In the genomic region with DNA sequence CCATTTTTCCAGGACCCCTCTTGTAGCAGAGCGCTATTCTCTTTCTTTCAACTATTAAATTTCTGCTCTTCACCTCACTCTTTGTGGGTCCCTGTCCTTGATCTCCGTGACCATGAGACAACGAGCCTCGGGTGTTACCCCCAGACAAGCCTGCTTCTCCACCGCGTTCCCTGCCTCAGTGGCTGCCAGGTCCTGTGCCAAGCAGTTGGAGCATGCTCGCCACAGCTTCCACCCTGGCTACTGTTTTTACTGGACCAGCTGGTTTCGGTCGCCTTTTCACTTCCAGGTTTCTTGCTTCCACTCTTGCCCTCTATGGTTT, we compare ENCODE assay signal across 10 cellular contexts. TPM values are rescaled to one million over a fixed set of nuclear protein-coding genes. Genes with fewer than 3 reads are reported as not detected.
DNase-seq lines count a peak whose midpoint lies in the region; ATAC-seq and TF ChIP-seq lines count a peak whose summit lies in the region.
"Had no signal": no experiment of that assay in that cellular context is flagged by ENCODE, and none has a peak within 500 bp of the region (broad histone marks: within the 10 kb centered on the region; RNA-seq: fewer than 3 reads in every experiment).

No MANE protein-coding gene starts in this region.

- intact Hi-C loops in left ventricle myocardium inferior (cut with micrococcal nuclease) (loop anchor here (10.0 kb wide), 1 partner anchor 159 kb away; no protein-coding TSS in a partner anchor), psoas muscle (cut with DNase I) (no loop called here)

- TF ChIP-seq CTCF in GM12865 (IDR thresholded peaks at IDR 0.05; ENCODE audit: insufficient read depth, low read depth, low read length, missing control alignments) (no peak), astrocyte of the spinal cord (IDR thresholded peaks at IDR 0.05; ENCODE audit: low read depth, low read length) (no peak), left ventricle myocardium inferior (IDR thresholded peaks at IDR 0.05; ENCODE audit: borderline replicate concordance) (no peak), psoas muscle (IDR thresholded peaks at IDR 0.05) (no peak)

- H3K4me1 Mint-ChIP-seq in activated naive CD4-positive, alpha-beta T cell treated with anti-CD3 and anti-CD28 coated beads, Interleukin-2, amount 10 ng/mL, durations not matched to agents 7 days and 5 days, result peaks cover 35% of the 10 kb centered on the region

- CTCF ChIA-PET in activated naive CD4-positive, alpha-beta T cell treated with anti-CD3 and anti-CD28 coated beads, Interleukin-2, amount 10 ng/mL, durations not matched to agents 7 days and 5 days (lab: Charles Lee), result interaction anchor here (1.1 to 4.6 kb wide), 3 partner anchors 122 to 139 kb away, joined by 5 to 32 read pairs (median 5); a partner anchor contains a TSS

- no peaks in the 10 kb centered on the region for H3K27me3 Mint-ChIP-seq in activated naive CD4-positive, alpha-beta T cell treated with anti-CD3 and anti-CD28 coated beads, Interleukin-2, amount 10 ng/mL, durations not matched to agents 7 days and 5 days
- H3K27me3 Mint-ChIP-seq: activated B cell treated with CpG ODN at 0.5 μM for 24 hours had no signal

- peaks cover 58% of the 10 kb centered on the region for H3K4me1 ChIP-seq in left ventricle myocardium inferior
- H3K4me1 ChIP-seq in psoas muscle, result peaks cover 48% of the 10 kb centered on the region

- H3K9me3 ChIP-seq in left ventricle myocardium inferior (replicated peaks), result no peaks in the 10 kb centered on the region
- H3K9me3 ChIP-seq in psoas muscle, result no peaks in the 10 kb centered on the region

- peaks cover 19% of the 10 kb centered on the region for H3K36me3 Mint-ChIP-seq in activated naive CD4-positive, alpha-beta T cell treated with anti-CD3 and anti-CD28 coated beads, Interleukin-2, amount 10 ng/mL, durations not matched to agents 7 days and 5 days

- H3K9me3 Mint-ChIP-seq in activated naive CD4-positive, alpha-beta T cell treated with anti-CD3 and anti-CD28 coated beads, Interleukin-2, amount 10 ng/mL, durations not matched to agents 7 days and 5 days, result no peaks in the 10 kb centered on the region
- H3K9me3 Mint-ChIP-seq: activated B cell treated with CpG ODN at 0.5 μM for 24 hours had no signal

- in situ Hi-C loops in astrocyte of the spinal cord (cut with HindIII; ENCODE audit: low sequenced_read_pairs), result no loop called here

- DNase-seq in GM12865 (ENCODE audit: low read depth), result peak; percentile 26
- DNase-seq in astrocyte of the spinal cord (ENCODE audit: low read depth, low spot score), result no peak
- no peak for DNase-seq in left ventricle myocardium inferior
- DNase-seq in psoas muscle, result no peak
- DNase-seq in activated naive CD4-positive, alpha-beta T cell treated with anti-CD3 and anti-CD28 coated beads, Interleukin-2, amount 10 ng/mL, durations not matched to agents 7 days and 5 days, result no peak
- no peak for DNase-seq in NCI-H510A (lab: John Stamatoyannopoulos, UW)
- DNase-seq: activated B cell treated with CpG ODN at 0.5 μM for 24 hours, Calu3 had no signal

- H3K36me3 ChIP-seq in left ventricle myocardium inferior, result peaks cover 9% of the 10 kb centered on the region
- H3K36me3 ChIP-seq in psoas muscle (ENCODE audit: insufficient read depth in 1 of 2, low read depth in 1 of 2), result peaks cover 0 to 15% of the 10 kb centered on the region in 2 donors

- no peak overlapping the region for H3K4me3 Mint-ChIP-seq in activated naive CD4-positive, alpha-beta T cell treated with anti-CD3 and anti-CD28 coated beads, Interleukin-2, amount 10 ng/mL, durations not matched to agents 7 days and 5 days
- H3K4me3 Mint-ChIP-seq: activated B cell treated with CpG ODN at 0.5 μM for 24 hours had no signal

- 46 to 49% (median 47%) methylated on average over 9 of the region's 9 CpGs for WGBS in psoas muscle, 3 donors

- no peak overlapping the region for H3K27ac ChIP-seq in left ventricle myocardium inferior (replicated peaks)
- no peak overlapping the region for H3K27ac ChIP-seq in psoas muscle

- H3K4me3 ChIP-seq in GM12865 (ENCODE audit: low read depth, low read length) (no peak overlapping the region), astrocyte of the spinal cord (ENCODE audit: low read depth, low read length) (peak overlapping the region; percentile 38), left ventricle myocardium inferior (peak overlapping the region; percentile 50), psoas muscle (peak overlapping the region; percentile 49)

- H3K27me3 ChIP-seq in left ventricle myocardium inferior (ENCODE audit: low read depth) (no peaks in the 10 kb centered on the region), psoas muscle (ENCODE audit: insufficient read depth in 3 of 3, low read length in 2 of 3) (no peaks in the 10 kb centered on the region)

- H3K27ac Mint-ChIP-seq in activated naive CD4-positive, alpha-beta T cell treated with anti-CD3 and anti-CD28 coated beads, Interleukin-2, amount 10 ng/mL, durations not matched to agents 7 days and 5 days, result no peak overlapping the region
- H3K27ac Mint-ChIP-seq: activated B cell treated with CpG ODN at 0.5 μM for 24 hours had no signal

- ATAC-seq in psoas muscle, result peak in 2 of 4 donors; percentile 10 to 17
- no peak for ATAC-seq in HG02610 (IDR thresholded peaks at IDR 0.05; ENCODE audit: unreplicated experiment)
- no peak for ATAC-seq in GM18867 (IDR thresholded peaks at IDR 0.05; ENCODE audit: unreplicated experiment)

RNA-seq across cellular contexts. Expression of a gene that starts 5.7 kb away (rescaled TPM):
- total RNA-seq in left ventricle myocardium inferior, result 6.0 TPM
- 10 to 100 TPM in 2 of 4 donors, 1 to 10 TPM in 2; 5.8 to 10.7 (median 9.6) TPM for total RNA-seq in psoas muscle
- polyA plus RNA-seq in psoas muscle, result 10 to 100 TPM in 1 of 3 donors, 1 to 10 TPM in 2; 7.0 to 12.9 (median 9.3) TPM

RNA-seq across cellular contexts. Expression of a gene that starts 25.9 kb away (rescaled TPM):
- 2.8 TPM for total RNA-seq in left ventricle myocardium inferior
- 1 to 10 TPM in 3 of 4 donors, under 1 TPM in 1; 0.40 to 1.7 (median 1.3) TPM for total RNA-seq in psoas muscle
- 1 to 10 TPM in 1 of 3 donors, under 1 TPM in 2; 0.61 to 1.3 (median 0.84) TPM for polyA plus RNA-seq in psoas muscle
- total RNA-seq: activated B cell treated with CpG ODN at 0.5 μM for 24 hours had no signal

RNA-seq across cellular contexts. Expression of a gene that starts 32.3 kb away (rescaled TPM):
- total RNA-seq in left ventricle myocardium inferior, result 0.30 TPM
- total RNA-seq in psoas muscle, result under 1 TPM; 0.13 to 0.38 (median 0.23) TPM
- under 1 TPM; 0.04 to 0.32 (median 0.06) TPM for polyA plus RNA-seq in psoas muscle
- total RNA-seq: Calu3 had no signal
